1 cellular context compared by ENCODE assay signal in the genomic region with DNA sequence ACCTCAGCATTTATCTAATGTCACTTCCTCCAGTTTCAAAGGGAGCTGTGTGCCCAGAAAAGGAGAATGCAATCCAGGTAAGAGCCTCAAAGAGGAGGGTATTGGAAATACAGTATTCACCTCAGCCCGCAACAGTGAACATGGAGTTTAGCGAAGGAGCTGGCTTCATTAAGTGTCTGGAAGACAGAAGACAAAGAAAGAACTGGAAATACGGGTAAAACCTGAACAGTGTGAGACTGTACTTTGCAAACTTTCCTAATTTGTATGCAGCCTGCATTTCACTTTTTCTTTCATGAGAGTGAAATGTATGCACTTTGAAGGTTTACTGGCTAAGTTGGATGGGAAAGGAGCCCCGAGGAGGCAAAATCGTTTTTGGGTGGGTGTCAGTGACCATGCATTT.
TF ChIP-seq lines count a peak whose summit lies in the region.

No MANE protein-coding gene starts in this region.

TF ChIP-seq in H1, 55 proteins besides CTCF, POLR2A, EP300 and RAD21:
- TF ChIP-seq SUZ12 (IDR thresholded peaks at IDR 0.05; ENCODE audit: low read length) (no peak), JUND (IDR thresholded peaks at IDR 0.05; ENCODE audit: low read length) (no peak), HDAC2 (IDR thresholded peaks at IDR 0.05; ENCODE audit: borderline replicate concordance in 1 of 2, low read depth in 2 of 2, low read length in 2 of 2) (no peak), KDM4A (IDR thresholded peaks at IDR 0.05; ENCODE audit: low read depth, low read length, severe bottlenecking) (no peak), NANOG (IDR thresholded peaks at IDR 0.05; ENCODE audit: insufficient read depth, low read depth, low read length, poor library complexity, severe bottlenecking) (no peak), KDM1A (IDR thresholded peaks at IDR 0.05; ENCODE audit: borderline replicate concordance, low read length) (no peak), RFX5 (IDR thresholded peaks at IDR 0.05; ENCODE audit: borderline replicate concordance, low read depth, low read length) (no peak), CBX5 (IDR thresholded peaks at IDR 0.05; ENCODE audit: low read depth, low read length) (no peak), SP1 (IDR thresholded peaks at IDR 0.05; ENCODE audit: low read depth, low read length) (no peak), EZH2 (IDR thresholded peaks at IDR 0.05; ENCODE audit: low read depth, low read length, severe bottlenecking) (no peak), CEBPB (IDR thresholded peaks at IDR 0.05; ENCODE audit: low read depth, low read length) (no peak), TCF12 (IDR thresholded peaks at IDR 0.05; ENCODE audit: low read depth, low read length) (no peak), TEAD4 (IDR thresholded peaks at IDR 0.05; ENCODE audit: low read depth, low read length) (no peak), SIX5 (IDR thresholded peaks at IDR 0.05; ENCODE audit: low read depth, low read length) (no peak), BCL11A (IDR thresholded peaks at IDR 0.05; ENCODE audit: low read depth in 2 of 2, low read length in 2 of 2) (no peak), SP2 (IDR thresholded peaks at IDR 0.05; ENCODE audit: low read length) (no peak), KDM5A (IDR thresholded peaks at IDR 0.05; ENCODE audit: low read length) (no peak)
TF ChIP-seq in H1: peak in this region for 0.
